Comparison of ENCODE assay signal across 8 cellular contexts in the genomic region with DNA sequence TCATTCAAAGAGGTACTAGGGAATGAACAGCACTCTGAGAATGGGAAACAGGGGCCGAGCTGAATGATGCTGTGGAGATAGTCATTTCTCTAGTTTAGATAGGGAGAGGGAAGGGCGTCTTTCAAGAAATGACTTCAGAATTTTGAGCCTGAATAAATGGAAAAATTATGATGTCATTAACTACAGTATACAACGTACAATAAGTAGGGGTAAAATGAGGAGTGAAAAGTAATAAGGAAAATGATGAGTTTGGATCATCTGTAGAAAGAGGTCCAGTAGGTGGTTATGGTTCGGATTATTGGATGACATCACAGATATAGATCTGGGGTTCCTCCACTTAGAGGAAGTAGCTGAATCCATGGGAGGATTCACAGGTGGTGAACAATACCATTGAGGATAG.
"Had no signal": no experiment of that assay in that cellular context is flagged by ENCODE, and none has a peak within 500 bp of the region (broad histone marks: within the 10 kb centered on the region; RNA-seq: fewer than 3 reads in every experiment).

No MANE protein-coding gene starts in this region.

- FAIRE-seq: G401.6, GM12878, GM12891, GM12892, GM18507, GM19239 had no signal

- H3K4me3 ChIP-seq: GM12878 had no signal

- DNase-seq: GDM1, GF-D8 had no signal

- ATAC-seq: GM12878 had no signal
